22 cellular contexts compared by ENCODE assay signal in genomic region chr1:191629836-191630235, GRCh38.
"Had no signal": no experiment of that assay in that cellular context is flagged by ENCODE, and none has a peak within 500 bp of the region (broad histone marks: within the 10 kb centered on the region; RNA-seq: fewer than 3 reads in every experiment).

No MANE protein-coding gene starts in this region.

- H3K36me3 ChIP-seq: esophagus squamous epithelium, neutrophil, transverse colon had no signal

- H3K79me2 ChIP-seq: parathyroid adenoma had no signal

- H3K4me3 ChIP-seq: esophagus squamous epithelium, skin epidermis, transverse colon had no signal

- H3K27me3 ChIP-seq: esophagus squamous epithelium, neutrophil, transverse colon had no signal

- H3K9ac ChIP-seq: parathyroid adenoma had no signal

- H3K4me1 ChIP-seq: esophagus squamous epithelium, parathyroid adenoma, transverse colon had no signal

- H2AFZ ChIP-seq: parathyroid adenoma had no signal

- DNase-seq: activated CD4-positive, alpha-beta memory T cell treated with anti-CD3 and anti-CD28 coated beads for 36 hours; activated CD4-positive, alpha-beta T cell treated with anti-CD3 and anti-CD28 coated beads for 36 hours; activated CD8-positive, alpha-beta memory T cell treated with anti-CD3 and anti-CD28 coated beads, Interleukin-2, amount 10 ng/mL, durations not matched to agents 7 days and 5 days; activated naive CD4-positive, alpha-beta T cell treated with anti-CD3 and anti-CD28 coated beads, Interleukin-2, amount 10 ng/mL, durations not matched to agents 7 days and 5 days; activated T-cell treated with anti-CD3 and anti-CD28 coated beads, Interleukin-2, amount 50 U/mL, for 1 hour; esophagus squamous epithelium; hippocampal formation; kidney glomerular epithelial cell; left ventricle myocardium superior; naive thymus-derived CD8-positive, alpha-beta T cell; retina; stimulated activated CD4-positive, alpha-beta T cell treated with anti-CD3 and anti-CD28 coated beads, Interleukin-4, amount 100 ng/mL, for 4 hours; stimulated activated CD8-positive, alpha-beta memory T cell treated with anti-CD3 and anti-CD28 coated beads, Interleukin-4, amount 100 ng/mL, for 48 hours; stimulated activated naive CD4-positive, alpha-beta T cell treated with Interleukin-2 at 50 U/mL for 16 hours; substantia nigra; T-cell; T-helper 9 cell; transverse colon had no signal

- H3K27ac ChIP-seq: esophagus squamous epithelium, neutrophil, parathyroid adenoma, skin epidermis, transverse colon, VCaP had no signal

- H3K9me3 ChIP-seq: esophagus squamous epithelium, neutrophil, transverse colon had no signal
